23 cellular contexts compared by ENCODE assay signal in genomic region chr2:186984966-186985365, GRCh38.
"Had no signal": no experiment of that assay in that cellular context is flagged by ENCODE, and none has a peak within 500 bp of the region (broad histone marks: within the 10 kb centered on the region; RNA-seq: fewer than 3 reads in every experiment).

No MANE protein-coding gene starts in this region.

- H3K36me3 ChIP-seq: adrenal gland, MG63 had no signal

- H3K27ac ChIP-seq: adrenal gland, RWPE1 had no signal

- H3K4me1 ChIP-seq: adrenal gland had no signal

- H3K4me3 ChIP-seq: adrenal gland, MG63 had no signal

- H3K27me3 ChIP-seq: adrenal gland, MG63 had no signal

- H3K9me3 ChIP-seq: adrenal gland had no signal

- DNase-seq: activated CD4-positive, alpha-beta T cell treated with anti-CD3 and anti-CD28 coated beads for 4 hours; activated CD8-positive, alpha-beta memory T cell treated with anti-CD3 and anti-CD28 coated beads, Interleukin-2, amount 50 U/mL, for 4 hours; activated CD8-positive, alpha-beta T cell treated with anti-CD3 and anti-CD28 coated beads for 36 hours; activated gamma-delta T cell treated with Interleukin-2 at 50 U/mL for 16 hours; activated naive CD4-positive, alpha-beta T cell treated with anti-CD3 and anti-CD28 coated beads, Interleukin-2, amount 10 ng/mL, durations not matched to agents 7 days and 5 days; activated naive CD8-positive, alpha-beta T cell treated with anti-CD3 and anti-CD28 coated beads, Interleukin-2, amount 10 ng/mL, durations not matched to agents 7 days and 5 days; activated T-cell treated with anti-CD3 and anti-CD28 coated beads, Interleukin-2, amount 50 U/mL, for 72 hours; adrenal gland; anterior cingulate cortex; cerebellar nuclear complex; MG63; NCI-H1048; NCI-H1417; NCI-H1694 treated with DMSO at 0.1 percent for 48 hours; NCI-H2107; NCI-H2171 treated with DMSO at 0.1 percent for 48 hours; NCI-H226; NCI-H510A; NCI-H526 treated with DMSO at 0.1 percent for 48 hours; NK-92 treated with Interleukin-12 subunit alpha and Interleukin-12 subunit beta, amount 100 ng/mL, for 24 hours; OCI-M1; Right ventricle myocardium superior had no signal
